17 cellular contexts compared by ENCODE assay signal in genomic region chr2:6927753-6928152, GRCh38. TPM values are rescaled to one million over a fixed set of nuclear protein-coding genes. Genes with fewer than 3 reads are reported as not detected.
DNase-seq lines count a peak whose midpoint lies in the region; ATAC-seq and TF ChIP-seq lines count a peak whose summit lies in the region.
"Had no signal": no experiment of that assay in that cellular context is flagged by ENCODE, and none has a peak within 500 bp of the region (broad histone marks: within the 10 kb centered on the region; RNA-seq: fewer than 3 reads in every experiment).

No MANE protein-coding gene starts in this region.

- H2AFZ ChIP-seq in neuronal stem cell (ENCODE audit: low read length), result no peak overlapping the region

- H3K27ac ChIP-seq in left ventricle myocardium inferior (replicated peaks), result peak overlapping the region; percentile 72
- H3K27ac ChIP-seq in right cardiac atrium (ENCODE audit: low read length), result no peak overlapping the region
- peak overlapping the region; percentile 58 to 73 (median 71) for H3K27ac ChIP-seq in body of pancreas
- H3K27ac ChIP-seq in neuronal stem cell (replicated peaks; ENCODE audit: low read length), result no peak overlapping the region

- peaks cover 24% of the 10 kb centered on the region for H3K79me1 ChIP-seq in neuronal stem cell (ENCODE audit: low read depth, low read length)

- no peak overlapping the region for H3K4me2 ChIP-seq in neuronal stem cell (ENCODE audit: insufficient read depth, low read length, poor library complexity, severe bottlenecking)

- no peak overlapping the region for H2BK15ac ChIP-seq in neuronal stem cell (ENCODE audit: low read length)

- H2BK120ac ChIP-seq in neuronal stem cell (ENCODE audit: low read depth, low read length), result no peak overlapping the region

- H2AK5ac ChIP-seq in neuronal stem cell (ENCODE audit: low read depth, low read length), result no peak overlapping the region

- H3K36me3 ChIP-seq in left ventricle myocardium inferior, result no peaks in the 10 kb centered on the region
- no peaks in the 10 kb centered on the region for H3K36me3 ChIP-seq in body of pancreas (replicated peaks in 1 of 2; ENCODE audit: insufficient read depth in 1 of 2, low read depth in 2 of 2)
- H3K36me3 ChIP-seq in neuronal stem cell (replicated peaks in 1 of 2; ENCODE audit: control insufficient read depth in 2 of 2, insufficient read depth in 2 of 2, low read length in 2 of 2), result peaks cover 8 to 29% of the 10 kb centered on the region in 2 donors

- no peak overlapping the region for H4K91ac ChIP-seq in neuronal stem cell (ENCODE audit: low read depth, low read length, poor library complexity)

- H2BK12ac ChIP-seq in neuronal stem cell (ENCODE audit: low read length), result no peak overlapping the region

- ATAC-seq in right cardiac atrium (no peak), body of pancreas (no peak), HG03342 (IDR thresholded peaks at IDR 0.05; ENCODE audit: unreplicated experiment) (no peak)
- ATAC-seq: Panc1 had no signal

- H3K23ac ChIP-seq in neuronal stem cell (ENCODE audit: low read depth, low read length, poor library complexity), result no peak overlapping the region

- no peak overlapping the region for H4K8ac ChIP-seq in neuronal stem cell (ENCODE audit: low read depth, low read length)

- H3K4ac ChIP-seq in neuronal stem cell (ENCODE audit: low read length), result no peak overlapping the region

- H3K9ac ChIP-seq in neuronal stem cell (ENCODE audit: low read depth, low read length, poor library complexity), result no peak overlapping the region

- no peak overlapping the region for H3K4me3 ChIP-seq in left ventricle myocardium inferior
- H3K4me3 ChIP-seq in right cardiac atrium (ENCODE audit: low read length), result no peak overlapping the region
- no peak overlapping the region for H3K4me3 ChIP-seq in body of pancreas
- H3K4me3 ChIP-seq in neuronal stem cell (ENCODE audit: low read length in 2 of 2), result no peak overlapping the region

- DNase-seq in left ventricle myocardium inferior, result no peak
- DNase-seq in right cardiac atrium, result no peak
- no peak for DNase-seq in body of pancreas
- no peak for DNase-seq in neuronal stem cell (ENCODE audit: low spot score)
- no peak for DNase-seq in islet precursor cell
- no peak for DNase-seq in NCI-H2107 treated with DMSO at 0.1 percent for 48 hours (lab: John Stamatoyannopoulos, UW; ENCODE audit: unreplicated experiment)
- DNase-seq: Caco-2, DMS153, EL, H7, NCI-H1105, NCI-H1694, NCI-H2227 treated with DMSO at 0.1 percent for 48 hours, NCI-H524 had no signal

- no peak for TF ChIP-seq CTCF in left ventricle myocardium inferior (IDR thresholded peaks at IDR 0.05; ENCODE audit: borderline replicate concordance)
- no peak for TF ChIP-seq CTCF in body of pancreas (IDR thresholded peaks at IDR 0.05)

- no peak overlapping the region for H2BK5ac ChIP-seq in neuronal stem cell (ENCODE audit: low read length)

- H3K4me1 ChIP-seq in left ventricle myocardium inferior, result peaks cover 95% of the 10 kb centered on the region
- peaks cover 13% of the 10 kb centered on the region for H3K4me1 ChIP-seq in right cardiac atrium (ENCODE audit: control insufficient read depth, insufficient read depth, low read length)
- H3K4me1 ChIP-seq in body of pancreas, result peaks cover 97% of the 10 kb centered on the region
- H3K4me1 ChIP-seq in neuronal stem cell (ENCODE audit: control insufficient read depth in 2 of 2, insufficient read depth in 1 of 2, low read depth in 1 of 2, low read length in 2 of 2), result peaks cover 3 to 4% of the 10 kb centered on the region in 2 donors
- H3K4me1 ChIP-seq: Caco-2 had no signal

- H3K27me3 ChIP-seq in left ventricle myocardium inferior (ENCODE audit: low read depth) (no peaks in the 10 kb centered on the region), right cardiac atrium (ENCODE audit: control insufficient read depth, insufficient read depth) (no peaks in the 10 kb centered on the region), body of pancreas (no peaks in the 10 kb centered on the region), neuronal stem cell (ENCODE audit: control insufficient read depth in 3 of 3, insufficient read depth in 3 of 3, low read depth in 1 of 3, low read length in 3 of 3) (no peaks in the 10 kb centered on the region)

- peak overlapping the region; percentile 59 for H3K18ac ChIP-seq in neuronal stem cell (ENCODE audit: low read length)

- H3K9me3 ChIP-seq in left ventricle myocardium inferior (replicated peaks) (no peaks in the 10 kb centered on the region), right cardiac atrium (ENCODE audit: control insufficient read depth, low read length) (no peaks in the 10 kb centered on the region), body of pancreas (no peaks in the 10 kb centered on the region), neuronal stem cell (replicated peaks in 1 of 2; ENCODE audit: control insufficient read depth in 2 of 2, insufficient read depth in 1 of 2, low read depth in 1 of 2, low read length in 2 of 2) (peaks cover 0 to 6% of the 10 kb centered on the region in 2 donors)
- H3K9me3 ChIP-seq: Caco-2 had no signal

- intact Hi-C loops in left ventricle myocardium inferior (cut with micrococcal nuclease) (no loop called here), right cardiac atrium (cut with DNase I) (no loop called here), body of pancreas (cut with DNase I) (loop anchor here (10.0 kb wide), 1 partner anchor 57 kb away; no protein-coding TSS in a partner anchor)

- WGBS in right cardiac atrium, result 97% methylated on average over 3 of the region's 3 CpGs
- 81 to 88% methylated on average over 3 of the region's 3 CpGs for WGBS in body of pancreas, 2 donors
- no CpG with 5 or more reads among the region's 3 CpGs for WGBS in neuronal stem cell (ENCODE audit: extremely low coverage in 2 of 2, insufficient read length in 2 of 2, insufficient replicate concordance in 1 of 2), 2 donors

- H3K14ac ChIP-seq in neuronal stem cell (ENCODE audit: low read length), result no peak overlapping the region

- TF ChIP-seq POLR2A in body of pancreas (IDR thresholded peaks at IDR 0.05), result no peak

RNA-seq across cellular contexts. Expression of gene RNF144A, which starts 10.5 kb away (rescaled TPM):
- total RNA-seq in left ventricle myocardium inferior (17.9 TPM), right cardiac atrium (10 to 100 TPM in 3 of 4 donors, 1 to 10 TPM in 1; 5.9 to 14.3 (median 10.5) TPM), body of pancreas (100 to 1,000 TPM in 1 of 2 donors, 10 to 100 TPM in 1; 52.7 to 109 TPM)
- 4.7 TPM for polyA plus RNA-seq in right cardiac atrium
- polyA plus RNA-seq in neuronal stem cell (2013, experiment 1 of 2), result 26.6 TPM
- 27.4 TPM for polyA plus RNA-seq in neuronal stem cell (2013, experiment 2 of 2)

RNA-seq across cellular contexts. Expression of gene RSAD2, which starts 50.2 kb away (rescaled TPM):
- total RNA-seq in left ventricle myocardium inferior (2.4 TPM), right cardiac atrium (1 to 10 TPM; 1.6 to 6.4 (median 5.0) TPM), body of pancreas (1 to 10 TPM in 1 of 2 donors, under 1 TPM in 1; under 0.01 to 1.0 TPM)
- 3.0 TPM for polyA plus RNA-seq in right cardiac atrium
- 0.03 TPM for polyA plus RNA-seq in neuronal stem cell (2013, experiment 1 of 2)
- polyA plus RNA-seq in neuronal stem cell (2013, experiment 2 of 2), result 0.06 TPM
- total RNA-seq: H7, HT1080 had no signal

Comparison
In these comparisons a context has a peak if more than half of its experiments do, and no peak if none do; other contexts are left out.
1. H3K27ac ChIP-seq: peak in left ventricle myocardium inferior (single experiment) and body of pancreas (4 of 4); none in right cardiac atrium (single experiment) and neuronal stem cell (single experiment).